14 cellular contexts compared by ENCODE assay signal in the genomic region with DNA sequence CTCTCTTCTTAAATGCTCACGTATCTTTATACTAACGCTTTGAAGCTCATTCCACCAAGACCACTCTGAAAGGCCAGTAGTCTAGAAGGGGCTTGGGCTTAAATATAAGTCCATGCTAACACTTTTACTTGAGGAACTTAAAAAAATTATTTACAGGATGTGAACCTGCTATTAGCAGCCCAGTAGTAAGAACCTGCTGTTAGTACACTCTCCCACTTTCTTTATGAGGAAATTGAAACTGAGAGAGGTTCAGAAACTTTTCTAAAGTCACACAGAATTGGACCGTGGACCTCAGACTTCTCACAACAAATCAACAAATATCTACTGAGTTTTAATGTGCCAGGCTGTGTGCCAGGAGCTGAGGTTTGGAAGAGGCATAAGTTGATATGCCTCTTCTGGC. TPM values are rescaled to one million over a fixed set of nuclear protein-coding genes. Genes with fewer than 3 reads are reported as not detected.
"Had no signal": no experiment of that assay in that cellular context is flagged by ENCODE, and none has a peak within 500 bp of the region (broad histone marks: within the 10 kb centered on the region; RNA-seq: fewer than 3 reads in every experiment).

No MANE protein-coding gene starts in this region.

- H2AFZ ChIP-seq: GM23248 had no signal

- H3K9ac ChIP-seq: GM23248, KMS-11 had no signal

- ATAC-seq: HCT116, HepG2 had no signal

- H3K9me3 Mint-ChIP-seq: HFFc6, IgD-negative memory B cell had no signal

- FAIRE-seq: HepG2 had no signal

- H3K36me3 ChIP-seq: HAP-1 had no signal

- H3K27ac Mint-ChIP-seq: HFFc6, IgD-negative memory B cell had no signal

- H3K4me1 ChIP-seq: HAP-1 had no signal

- H3K4me3 ChIP-seq: GM23248, HAP-1 had no signal

- DNase-seq: GM23248, GOT3, H7, HFFc6, Karpas-422, KBM-7 had no signal

- H3K4me3 Mint-ChIP-seq: HFFc6, IgD-negative memory B cell had no signal

- H3K9me3 ChIP-seq: HAP-1 had no signal

- H3K27ac ChIP-seq: GM23248, HL-60, KMS-11 had no signal

- H3K4me2 ChIP-seq: KMS-11 had no signal

RNA-seq across cellular contexts. Expression of a gene that starts 53.4 kb away (rescaled TPM):
- total RNA-seq: GM23248, H4, HFFc6, HT1080 had no signal
